In the genomic region with DNA sequence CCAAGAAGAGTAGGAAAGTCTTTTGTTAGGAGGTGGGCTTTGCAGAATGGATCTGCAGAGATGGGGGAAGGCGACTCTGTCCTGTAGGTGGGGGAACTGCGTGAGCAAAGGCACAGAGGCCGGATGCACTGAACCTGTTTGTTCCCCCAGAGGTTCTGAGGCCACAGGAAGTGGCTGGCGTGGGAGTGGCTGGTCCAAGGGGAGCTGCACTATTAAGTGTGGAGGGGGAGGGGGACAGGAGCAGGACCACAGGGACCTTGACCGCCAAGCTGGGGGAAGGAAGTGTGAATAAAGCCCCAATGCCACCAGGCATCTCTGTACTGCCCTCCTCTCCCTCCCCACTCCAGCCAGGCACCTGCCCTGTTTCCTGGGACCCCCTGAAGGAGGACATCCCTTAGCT, we compare ENCODE assay signal across 9 cellular contexts. TPM values are rescaled to one million over a fixed set of nuclear protein-coding genes. Genes with fewer than 3 reads are reported as not detected.
DNase-seq lines count a peak whose midpoint lies in the region; ATAC-seq and TF ChIP-seq lines count a peak whose summit lies in the region.
"Had no signal": no experiment of that assay in that cellular context is flagged by ENCODE, and none has a peak within 500 bp of the region (broad histone marks: within the 10 kb centered on the region; RNA-seq: fewer than 3 reads in every experiment).

No MANE protein-coding gene starts in this region.

- peak overlapping the region; percentile 9 for H3K27ac ChIP-seq in psoas muscle
- no peak overlapping the region for H3K27ac ChIP-seq in body of pancreas
- peak overlapping the region in 1 of 4 donors; percentile 12 for H3K27ac ChIP-seq in esophagus muscularis mucosa (replicated peaks in 1 of 4)

- TF ChIP-seq EP300 in esophagus muscularis mucosa (IDR thresholded peaks at IDR 0.05) = no peak

- H3K4me1 ChIP-seq in psoas muscle (peaks cover 7% of the 10 kb centered on the region), body of pancreas (peaks cover 16% of the 10 kb centered on the region), esophagus muscularis mucosa (peaks cover 60% of the 10 kb centered on the region in 4 donors)

- no peaks in the 10 kb centered on the region for H3K27me3 ChIP-seq in psoas muscle (ENCODE audit: insufficient read depth in 3 of 3, low read length in 2 of 3)
- no peaks in the 10 kb centered on the region for H3K27me3 ChIP-seq in body of pancreas
- peaks cover 0 to 36% (median 0%) of the 10 kb centered on the region in 4 donors for H3K27me3 ChIP-seq in esophagus muscularis mucosa

- CTCF ChIA-PET in activated CD8-positive, alpha-beta memory T cell treated with anti-CD3 and anti-CD28 coated beads, Interleukin-2, amount 10 ng/mL, durations not matched to agents 7 days and 5 days (lab: Charles Lee) = interaction anchor here (0.9 to 3.3 kb wide), 7 partner anchors 10 to 350 kb away, joined by 3 to 10 read pairs (median 3); no protein-coding TSS in a partner anchor

- H3K36me3 ChIP-seq in psoas muscle (ENCODE audit: insufficient read depth in 1 of 2, low read depth in 1 of 2) (no peaks in the 10 kb centered on the region), body of pancreas (replicated peaks in 1 of 2; ENCODE audit: insufficient read depth in 1 of 2, low read depth in 2 of 2) (no peaks in the 10 kb centered on the region), esophagus muscularis mucosa (no peaks in the 10 kb centered on the region)

- whole genome bisulfite sequencing in psoas muscle, 3 donors = 57 to 70% (median 70%) methylated on average over 5 of the region's 5 CpGs
- 57 to 62% methylated on average over 5 of the region's 5 CpGs for WGBS in body of pancreas, 2 donors
- WGBS in esophagus muscularis mucosa = 71% methylated on average over 5 of the region's 5 CpGs

- H3K9me3 Mint-ChIP-seq in activated CD4-positive, alpha-beta T cell treated with anti-CD3 and anti-CD28 coated beads, Interleukin-2, amount 10 ng/mL, durations not matched to agents 24 days and 14 days = no peaks in the 10 kb centered on the region
- H3K9me3 Mint-ChIP-seq in activated CD8-positive, alpha-beta memory T cell treated with anti-CD3 and anti-CD28 coated beads, Interleukin-2, amount 10 ng/mL, durations not matched to agents 7 days and 5 days (ENCODE audit: low read depth) = no peaks in the 10 kb centered on the region

- DNase-seq in activated CD4-positive, alpha-beta T cell treated with anti-CD3 and anti-CD28 coated beads, Interleukin-2, amount 10 ng/mL, durations not matched to agents 24 days and 14 days = peak; percentile 73
- DNase-seq in activated CD4-positive, alpha-beta T cell treated with anti-CD3 and anti-CD28 coated beads for 4 hours = no peak
- DNase-seq in activated CD8-positive, alpha-beta memory T cell treated with anti-CD3 and anti-CD28 coated beads, Interleukin-2, amount 10 ng/mL, durations not matched to agents 7 days and 5 days = peak; percentile 90
- DNase-seq in psoas muscle (peak in 1 of 2 donors; percentile 62), body of pancreas (no peak), HuH-7.5 (ENCODE audit: low spot score) (no peak), esophagus muscularis mucosa (ENCODE audit: extremely low spot score) (no peak)

- no peaks in the 10 kb centered on the region for H3K27me3 Mint-ChIP-seq in activated CD4-positive, alpha-beta T cell treated with anti-CD3 and anti-CD28 coated beads, Interleukin-2, amount 10 ng/mL, durations not matched to agents 24 days and 14 days
- H3K27me3 Mint-ChIP-seq in activated CD8-positive, alpha-beta memory T cell treated with anti-CD3 and anti-CD28 coated beads, Interleukin-2, amount 10 ng/mL, durations not matched to agents 7 days and 5 days = no peaks in the 10 kb centered on the region

- peaks cover 14% of the 10 kb centered on the region for H3K4me1 Mint-ChIP-seq in activated CD4-positive, alpha-beta T cell treated with anti-CD3 and anti-CD28 coated beads, Interleukin-2, amount 10 ng/mL, durations not matched to agents 24 days and 14 days
- H3K4me1 Mint-ChIP-seq in activated CD8-positive, alpha-beta memory T cell treated with anti-CD3 and anti-CD28 coated beads, Interleukin-2, amount 10 ng/mL, durations not matched to agents 7 days and 5 days = peaks cover 56% of the 10 kb centered on the region

- H3K4me3 ChIP-seq in psoas muscle = no peak overlapping the region
- H3K4me3 ChIP-seq in body of pancreas = no peak overlapping the region
- no peak overlapping the region for H3K4me3 ChIP-seq in esophagus muscularis mucosa

- H3K27ac Mint-ChIP-seq in activated CD4-positive, alpha-beta T cell treated with anti-CD3 and anti-CD28 coated beads, Interleukin-2, amount 10 ng/mL, durations not matched to agents 24 days and 14 days = peak overlapping the region; percentile 42
- H3K27ac Mint-ChIP-seq in activated CD8-positive, alpha-beta memory T cell treated with anti-CD3 and anti-CD28 coated beads, Interleukin-2, amount 10 ng/mL, durations not matched to agents 7 days and 5 days = peak overlapping the region; percentile 85

- ATAC-seq in HG03571 (IDR thresholded peaks at IDR 0.05; ENCODE audit: unreplicated experiment) (peak; percentile 72), psoas muscle (no peak), body of pancreas (no peak)
- peak; percentile 82 for ATAC-seq in activated CD8-positive, alpha-beta memory T cell treated with anti-CD3 and anti-CD28 coated beads, Interleukin-2, amount 10 ng/mL, durations not matched to agents 7 days and 5 days

- TF ChIP-seq POLR2A in body of pancreas (IDR thresholded peaks at IDR 0.05) (no peak), esophagus muscularis mucosa (IDR thresholded peaks at IDR 0.05; ENCODE audit: low read depth) (no peak)

- H3K9me3 ChIP-seq in psoas muscle (no peaks in the 10 kb centered on the region), body of pancreas (no peaks in the 10 kb centered on the region), esophagus muscularis mucosa (no peaks in the 10 kb centered on the region)

- peak overlapping the region; percentile 10 for H3K4me3 Mint-ChIP-seq in activated CD4-positive, alpha-beta T cell treated with anti-CD3 and anti-CD28 coated beads, Interleukin-2, amount 10 ng/mL, durations not matched to agents 24 days and 14 days
- H3K4me3 Mint-ChIP-seq in activated CD8-positive, alpha-beta memory T cell treated with anti-CD3 and anti-CD28 coated beads, Interleukin-2, amount 10 ng/mL, durations not matched to agents 7 days and 5 days = peak overlapping the region; percentile 56

- TF ChIP-seq CTCF in psoas muscle (IDR thresholded peaks at IDR 0.05) (no peak), body of pancreas (IDR thresholded peaks at IDR 0.05) (no peak), esophagus muscularis mucosa (IDR thresholded peaks at IDR 0.05) (no peak)

- intact Hi-C loops in activated CD4-positive, alpha-beta T cell treated with anti-CD3 and anti-CD28 coated beads, Interleukin-2, amount 10 ng/mL, durations not matched to agents 24 days and 14 days (cut with micrococcal nuclease) = no loop called here
- intact Hi-C loops in psoas muscle (cut with DNase I) = no loop called here
- intact Hi-C loops in body of pancreas (cut with DNase I) = no loop called here
- intact Hi-C loops in esophagus muscularis mucosa (cut with DNase I) = loop anchor here (10.0 kb wide), 1 partner anchor 341 kb away; no protein-coding TSS in a partner anchor

- H3K36me3 Mint-ChIP-seq in activated CD4-positive, alpha-beta T cell treated with anti-CD3 and anti-CD28 coated beads, Interleukin-2, amount 10 ng/mL, durations not matched to agents 24 days and 14 days (ENCODE audit: low read depth) = no peaks in the 10 kb centered on the region
- H3K36me3 Mint-ChIP-seq in activated CD8-positive, alpha-beta memory T cell treated with anti-CD3 and anti-CD28 coated beads, Interleukin-2, amount 10 ng/mL, durations not matched to agents 7 days and 5 days = no peaks in the 10 kb centered on the region

RNA-seq across cellular contexts. Expression of a gene that starts 51.8 kb away (rescaled TPM):
- not detected in 2 replicates for total RNA-seq in activated CD4-positive, alpha-beta T cell treated with anti-CD3 and anti-CD28 coated beads, Interleukin-2, amount 10 ng/mL, durations not matched to agents 24 days and 14 days
- total RNA-seq in activated CD8-positive, alpha-beta memory T cell treated with anti-CD3 and anti-CD28 coated beads, Interleukin-2, amount 10 ng/mL, durations not matched to agents 7 days and 5 days = under 1 TPM in 1 of 2 experiments, not detected in 1; 0.55 TPM
- total RNA-seq in psoas muscle = 1 to 10 TPM in 2 of 4 donors, under 1 TPM in 2; 0.61 to 5.0 (median 2.2) TPM
- polyA plus RNA-seq in psoas muscle = under 1 TPM; 0.14 to 0.24 (median 0.18) TPM
- total RNA-seq in body of pancreas = under 1 TPM; 0.26 to 0.99 TPM
- total RNA-seq in esophagus muscularis mucosa = 1 to 10 TPM; 1.7 to 2.5 (median 1.8) TPM
- total RNA-seq: LHCN-M2 had no signal

Comparison
In these comparisons a context has a peak if more than half of its experiments do, and no peak if none do; other contexts are left out.
1. DNase-seq: peak in activated CD4-positive, alpha-beta T cell treated with anti-CD3 and anti-CD28 coated beads, Interleukin-2, amount 10 ng/mL, durations not matched to agents 24 days and 14 days (single experiment) and activated CD8-positive, alpha-beta memory T cell treated with anti-CD3 and anti-CD28 coated beads, Interleukin-2, amount 10 ng/mL, durations not matched to agents 7 days and 5 days (single experiment); none in activated CD4-positive, alpha-beta T cell treated with anti-CD3 and anti-CD28 coated beads for 4 hours (0 of 2), body of pancreas (0 of 4), HuH-7.5 (single experiment) and esophagus muscularis mucosa (single experiment).
2. ATAC-seq: peak in HG03571 (single experiment) and activated CD8-positive, alpha-beta memory T cell treated with anti-CD3 and anti-CD28 coated beads, Interleukin-2, amount 10 ng/mL, durations not matched to agents 7 days and 5 days (single experiment); none in psoas muscle (0 of 4) and body of pancreas (single experiment).